In the genomic region with DNA sequence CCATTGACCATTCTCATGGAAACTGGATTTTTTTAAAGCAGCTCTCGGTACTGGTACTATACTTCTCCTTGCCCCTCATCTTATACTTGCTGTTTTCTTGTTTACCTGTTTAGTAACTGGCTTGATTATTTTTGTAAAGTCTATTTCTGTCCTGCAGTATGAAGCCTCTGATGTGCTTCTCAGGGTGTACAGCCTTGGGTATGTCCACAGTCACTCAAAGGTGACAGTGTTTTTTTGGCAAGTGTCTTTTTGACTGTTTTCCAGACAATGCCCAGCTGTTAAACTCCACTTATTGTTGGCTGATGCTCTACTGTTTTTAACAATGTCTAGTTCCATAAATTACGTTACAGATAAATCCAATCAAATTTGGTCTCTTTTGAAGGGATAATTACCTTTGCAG, we compare ENCODE assay signal across 23 cellular contexts.
DNase-seq lines count a peak whose midpoint lies in the region; ATAC-seq and TF ChIP-seq lines count a peak whose summit lies in the region.
"Had no signal": no experiment of that assay in that cellular context is flagged by ENCODE, and none has a peak within 500 bp of the region (broad histone marks: within the 10 kb centered on the region; RNA-seq: fewer than 3 reads in every experiment).

No MANE protein-coding gene starts in this region.

- no peaks in the 10 kb centered on the region for H4K20me1 ChIP-seq in neural progenitor cell (ENCODE audit: low read depth)

- intact Hi-C loops in Right ventricle myocardium superior (cut with DNase I) (no loop called here), heart left ventricle (cut with DNase I) (loop anchor here in 1 of 10 donors (5.0 to 10.0 kb wide), 2 partner anchors 243 to 400 kb away; no protein-coding TSS in a partner anchor), left ventricle myocardium superior (cut with micrococcal nuclease) (no loop called here), lower leg skin (cut with DNase I; ENCODE audit: low total_unique reads) (no loop called here)

- H3K27me3 Mint-ChIP-seq in neural progenitor cell (ENCODE audit: insufficient read depth, low read depth) = no peaks in the 10 kb centered on the region
- H3K27me3 Mint-ChIP-seq: CD4-positive, CD25-positive, alpha-beta regulatory T cell had no signal

- peaks cover 2% of the 10 kb centered on the region for H3K4me1 Mint-ChIP-seq in neural progenitor cell
- H3K4me1 Mint-ChIP-seq: CD4-positive, CD25-positive, alpha-beta regulatory T cell; H9 had no signal

- no peak overlapping the region for H3K27ac Mint-ChIP-seq in neural progenitor cell
- H3K27ac Mint-ChIP-seq: CD8-positive, alpha-beta T cell; H9; HFFc6 had no signal

- H3K27ac ChIP-seq in right atrium auricular region (peak overlapping the region in 1 of 2 donors; percentile 46), heart left ventricle (peak overlapping the region in 2 of 12 donors; percentile 30 to 45), neural progenitor cell (no peak overlapping the region)
- H3K27ac ChIP-seq: A549, C4-2B, GM23248 had no signal

- H3K9ac ChIP-seq in neural progenitor cell = no peak overlapping the region
- H3K9ac ChIP-seq: GM23248 had no signal

- H3K4me3 Mint-ChIP-seq in neural progenitor cell = no peak overlapping the region
- H3K4me3 Mint-ChIP-seq: CD4-positive, CD25-positive, alpha-beta regulatory T cell; CD8-positive, alpha-beta T cell; H9; HFFc6 had no signal

- peaks cover 0 to 4% of the 10 kb centered on the region in 2 donors for H3K4me1 ChIP-seq in right atrium auricular region
- peaks cover 0 to 18% (median 0%) of the 10 kb centered on the region in 12 donors for H3K4me1 ChIP-seq in heart left ventricle
- no peaks in the 10 kb centered on the region for H3K4me1 ChIP-seq in neural progenitor cell
- H3K4me1 ChIP-seq: A549, BE2C, Caco-2 had no signal

- ATAC-seq in Right ventricle myocardium superior (ENCODE audit: poor library complexity) = peak; percentile 63
- ATAC-seq in heart left ventricle = peak in 3 of 4 donors; percentile 14 to 44 (median 29)
- peak; percentile 44 for ATAC-seq in left ventricle myocardium superior
- ATAC-seq: A549; CD8-positive, alpha-beta T cell; GM12878 had no signal

- no peaks in the 10 kb centered on the region for H3K27me3 ChIP-seq in right atrium auricular region
- H3K27me3 ChIP-seq in heart left ventricle = no peaks in the 10 kb centered on the region
- no peaks in the 10 kb centered on the region for H3K27me3 ChIP-seq in neural progenitor cell
- H3K27me3 ChIP-seq: BE2C had no signal

- H3K4me2 ChIP-seq in neural progenitor cell = no peak overlapping the region
- H3K4me2 ChIP-seq: A549 had no signal

- H2AFZ ChIP-seq in neural progenitor cell (replicated peaks) = no peak overlapping the region
- H2AFZ ChIP-seq: GM23248 had no signal

- WGBS in heart left ventricle, 4 donors = 33 to 45% (median 37%) methylated on average over 2 of the region's 2 CpGs
- WGBS in lower leg skin, 2 donors = 87% methylated on average over 2 of the region's 2 CpGs

- H3K4me3 ChIP-seq in right atrium auricular region = no peak overlapping the region
- no peak overlapping the region for H3K4me3 ChIP-seq in heart left ventricle
- no peak overlapping the region for H3K4me3 ChIP-seq in lower leg skin (ENCODE audit: low read depth, poor library complexity, severe bottlenecking)
- no peak overlapping the region for H3K4me3 ChIP-seq in neural progenitor cell
- H3K4me3 ChIP-seq: A549, GM12878, GM23248 had no signal

- TF ChIP-seq CTCF in right atrium auricular region (IDR thresholded peaks at IDR 0.05) = no peak
- TF ChIP-seq CTCF in heart left ventricle (IDR thresholded peaks at IDR 0.05) = no peak
- TF ChIP-seq CTCF in lower leg skin (IDR thresholded peaks at IDR 0.05) = no peak
- no peak for TF ChIP-seq CTCF in neural progenitor cell (IDR thresholded peaks at IDR 0.05)

- H3K9me3 ChIP-seq in right atrium auricular region (peaks cover 0 to 7% of the 10 kb centered on the region in 2 donors), heart left ventricle (peaks cover 0 to 5% (median 0%) of the 10 kb centered on the region in 12 donors), neural progenitor cell (ENCODE audit: low read depth) (no peaks in the 10 kb centered on the region)
- H3K9me3 ChIP-seq: A549, BE2C had no signal

- no peaks in the 10 kb centered on the region for H3K36me3 Mint-ChIP-seq in neural progenitor cell
- H3K36me3 Mint-ChIP-seq: CD4-positive, CD25-positive, alpha-beta regulatory T cell; CD8-positive, alpha-beta T cell had no signal

- no peaks in the 10 kb centered on the region for H3K9me3 Mint-ChIP-seq in neural progenitor cell

- no peak for DNase-seq in Right ventricle myocardium superior
- DNase-seq in right atrium auricular region (ENCODE audit: low spot score) = no peak
- no peak for DNase-seq in heart left ventricle
- no peak for DNase-seq in left ventricle myocardium superior
- no peak for DNase-seq in lower leg skin (ENCODE audit: low spot score in 2 of 2)
- no peak for DNase-seq in neural progenitor cell (ENCODE audit: low spot score)
- no peak for DNase-seq in activated CD8-positive, alpha-beta memory T cell treated with anti-CD3 and anti-CD28 coated beads, Interleukin-2, amount 50 U/mL, for 4 hours
- DNase-seq: 8988T; ACHN; AML-193; BE2C; Caco-2; CD4-positive, CD25-positive, alpha-beta regulatory T cell; CD8-positive, alpha-beta T cell; DMS153; EL; GDM1; GM23248; H9; HFFc6 had no signal

- TF ChIP-seq POLR2A in heart left ventricle (IDR thresholded peaks at IDR 0.05) (no peak), lower leg skin (IDR thresholded peaks at IDR 0.05) (no peak)

- no peaks in the 10 kb centered on the region for H3F3A ChIP-seq in neural progenitor cell (ENCODE audit: low read depth)

- H3K36me3 ChIP-seq in right atrium auricular region = no peaks in the 10 kb centered on the region
- H3K36me3 ChIP-seq in heart left ventricle = no peaks in the 10 kb centered on the region
- H3K36me3 ChIP-seq in neural progenitor cell = no peaks in the 10 kb centered on the region
- H3K36me3 ChIP-seq: BE2C had no signal

- no peaks in the 10 kb centered on the region for H3K79me2 ChIP-seq in neural progenitor cell (ENCODE audit: low read depth)
